Comparison of ENCODE assay signal across 9 cellular contexts in genomic region chr3:152352559-152352958, GRCh38.
A peak's percentile ranks its signal among the peaks of the same experiment; 100 is the strongest.
DNase-seq lines count a peak whose midpoint lies in the region; ATAC-seq, FAIRE-seq and TF ChIP-seq lines count a peak whose summit lies in the region.
"Had no signal": no experiment of that assay in that cellular context is flagged by ENCODE, and none has a peak within 500 bp of the region (broad histone marks: within the 10 kb centered on the region; RNA-seq: fewer than 3 reads in every experiment).

No MANE protein-coding gene starts in this region.

- H3K4me2 ChIP-seq in endothelial cell of umbilical vein (ENCODE audit: insufficient read depth, low read length), result no peak overlapping the region

- peaks cover 3% of the 10 kb centered on the region for H4K20me1 ChIP-seq in endothelial cell of umbilical vein (replicated peaks; ENCODE audit: control insufficient read depth, extremely low read depth, insufficient read depth, low read length)

- H3K9me1 ChIP-seq in endothelial cell of umbilical vein (replicated peaks; ENCODE audit: control insufficient read depth, extremely low read depth, insufficient read depth, low read length), result no peaks in the 10 kb centered on the region

- peaks cover 97% of the 10 kb centered on the region for H3K79me2 ChIP-seq in endothelial cell of umbilical vein (ENCODE audit: control insufficient read depth, insufficient read depth, low read length)

- no peaks in the 10 kb centered on the region for H3K9me3 ChIP-seq in endothelial cell of umbilical vein (replicated peaks; ENCODE audit: control insufficient read depth, insufficient read depth, low read length)

- dilution Hi-C loops in endothelial cell of umbilical vein (cut with MboI; ENCODE audit: extremely low pct_ligation_motif_present, low sequenced_read_pairs), result no loop called here

- H3K9ac ChIP-seq in endothelial cell of umbilical vein (replicated peaks; ENCODE audit: extremely low read depth, insufficient read depth, low read length), result no peak overlapping the region

- no TSS peak for BruUV-seq in endothelial cell of umbilical vein (replicated peaks; lab: Mats Ljungman, UMichigan)

- no peaks in the 10 kb centered on the region for H3K36me3 ChIP-seq in endothelial cell of umbilical vein (ENCODE audit: control insufficient read depth in 2 of 2, extremely low read depth in 1 of 2, insufficient read depth in 2 of 2, low read length in 2 of 2)
- H3K36me3 ChIP-seq: cardiac muscle cell had no signal

- TF ChIP-seq CTCF in endothelial cell of umbilical vein (IDR thresholded peaks at IDR 0.05; ENCODE audit: extremely low read depth in 1 of 2, insufficient read depth in 1 of 2, low read depth in 1 of 2, low read length in 2 of 2), result no peak

- H3K4me3 ChIP-seq in endothelial cell of umbilical vein (replicated peaks in 1 of 3; ENCODE audit: insufficient read depth in 1 of 3, low read depth in 1 of 3, low read length in 3 of 3), result no peak overlapping the region
- H3K4me3 ChIP-seq: cardiac muscle cell had no signal

- DNase-seq in GM12892 (ENCODE audit: insufficient read length), result no peak
- DNase-seq in MV-4-11 (lab: John Stamatoyannopoulos, UW), result peak; percentile 16
- DNase-seq in endothelial cell of umbilical vein (ENCODE audit: low read depth, low spot score), result peak; percentile 53
- DNase-seq in sciatic nerve (ENCODE audit: low spot score), result no peak
- DNase-seq in NCI-H146 treated with DMSO at 0.1 percent for 48 hours (lab: John Stamatoyannopoulos, UW; ENCODE audit: unreplicated experiment), result no peak
- no peak for DNase-seq in caudate nucleus (lab: John Stamatoyannopoulos, UW)
- no peak for DNase-seq in HK-2 (ENCODE audit: unreplicated experiment)
- DNase-seq: activated CD4-positive, alpha-beta T cell treated with anti-CD3 and anti-CD28 coated beads, Interleukin-2, amount 50 U/mL, for 48 hours had no signal

- POLR2A ChIA-PET in endothelial cell of umbilical vein (lab: Charles Lee), result interaction anchor here (0.6 kb wide), 1 partner anchor 14 kb away, joined by 3 read pairs; no protein-coding TSS in a partner anchor

- intact Hi-C loops in endothelial cell of umbilical vein (cut with micrococcal nuclease) (no loop called here), sciatic nerve (cut with DNase I) (no loop called here)

- no peak overlapping the region for H3K27ac ChIP-seq in endothelial cell of umbilical vein (ENCODE audit: insufficient read depth, low read depth, low read length)
- H3K27ac ChIP-seq in caudate nucleus (ENCODE audit: low read depth, low read length), result no peak overlapping the region
- H3K27ac ChIP-seq: cardiac muscle cell had no signal

- H2AFZ ChIP-seq in endothelial cell of umbilical vein (ENCODE audit: low read depth, low read length), result no peak overlapping the region

- peaks cover 59% of the 10 kb centered on the region for H3K4me1 ChIP-seq in endothelial cell of umbilical vein (ENCODE audit: control insufficient read depth, extremely low read depth, insufficient read depth, low read length)

- CTCF ChIA-PET in endothelial cell of umbilical vein (lab: Charles Lee), result interaction anchor here (0.7 to 1.8 kb wide), 3 partner anchors 11 to 281 kb away, joined by 3 to 6 read pairs (median 4); no protein-coding TSS in a partner anchor

- FAIRE-seq in GM12892 (lab: Jason Lieb, UNC) (peak; percentile 89), endothelial cell of umbilical vein (lab: Jason Lieb, UNC) (no peak)

- no peaks in the 10 kb centered on the region for H3K27me3 ChIP-seq in endothelial cell of umbilical vein (ENCODE audit: control insufficient read depth in 2 of 2, insufficient read depth in 2 of 2, low read length in 2 of 2)
- H3K27me3 ChIP-seq: cardiac muscle cell had no signal

- ATAC-seq in sciatic nerve, result peak; percentile 81

- TF ChIP-seq POLR2A in GM12892 (IDR thresholded peaks at IDR 0.05; ENCODE audit: low read depth, low read length) (no peak), endothelial cell of umbilical vein (IDR thresholded peaks at IDR 0.05; ENCODE audit: low read depth, low read length) (no peak)

TF ChIP-seq in endothelial cell of umbilical vein, 7 proteins besides CTCF, POLR2A, EP300 and RAD21:
- TF ChIP-seq MYC (IDR thresholded peaks at IDR 0.05; ENCODE audit: low read depth, low read length), result no peak
- peak; percentile 7 for TF ChIP-seq FOS (IDR thresholded peaks at IDR 0.05; ENCODE audit: borderline replicate concordance, insufficient read depth, low read length)

Comparison
In these comparisons a context has a peak if more than half of its experiments do, and no peak if none do; other contexts are left out.
1. DNase-seq: peak in MV-4-11 (single experiment) and endothelial cell of umbilical vein (single experiment); none in GM12892 (single experiment), sciatic nerve (single experiment), NCI-H146 treated with DMSO at 0.1 percent for 48 hours (single experiment), caudate nucleus (0 of 61) and HK-2 (single experiment).